Comparison of ENCODE assay signal across 33 cellular contexts in genomic region chr4:18559492-18559891, GRCh38.
"Had no signal": no experiment of that assay in that cellular context is flagged by ENCODE, and none has a peak within 500 bp of the region (broad histone marks: within the 10 kb centered on the region; RNA-seq: fewer than 3 reads in every experiment).

No MANE protein-coding gene starts in this region.

- FAIRE-seq: astrocyte, bronchial epithelial cell had no signal

- H3K36me3 ChIP-seq: adrenal gland, ascending aorta, brain microvascular endothelial cell, breast epithelium, cardiac muscle cell had no signal

- H3K4me3 ChIP-seq: adrenal gland, ascending aorta, body of pancreas, breast epithelium, cardiac muscle cell had no signal

- H3K9me3 ChIP-seq: adrenal gland, ascending aorta had no signal

- H3K4me1 ChIP-seq: adrenal gland, ascending aorta, body of pancreas, breast epithelium had no signal

- H3K27ac ChIP-seq: adrenal gland, ascending aorta, body of pancreas, brain microvascular endothelial cell, breast epithelium, cardiac muscle cell had no signal

- ATAC-seq: activated naive CD4-positive, alpha-beta T cell treated with anti-CD3 and anti-CD28 coated beads, Interleukin-2, amount 50 U/mL, for 72 hours; activated naive CD8-positive, alpha-beta T cell treated with anti-CD3 and anti-CD28 coated beads, Interleukin-2, amount 50 U/mL, for 24 hours; activated T-cell treated with anti-CD3 and anti-CD28 coated beads, Interleukin-2, amount 50 U/mL, for 4 hours; activated T-cell treated with anti-CD3 and anti-CD28 coated beads, Interleukin-2, amount 50 U/mL, for 72 hours; activated T-helper 17 cell treated with anti-CD3 and anti-CD28 coated beads, Interleukin-2, amount 50 U/mL, for 72 hours; body of pancreas had no signal

- H3K27me3 ChIP-seq: adrenal gland, ascending aorta, body of pancreas, brain microvascular endothelial cell, breast epithelium, cardiac muscle cell had no signal

- DNase-seq: activated effector memory CD4-positive, alpha-beta T cell treated with anti-CD3 and anti-CD28 coated beads, Interleukin-2, amount 50 U/mL, for 16 hours; activated effector memory CD4-positive, alpha-beta T cell treated with Interleukin-2 at 50 U/mL for 16 hours; activated gamma-delta T cell; activated gamma-delta T cell treated with Interleukin-2 at 50 U/mL for 16 hours; activated naive CD4-positive, alpha-beta T cell; activated naive CD4-positive, alpha-beta T cell treated with anti-CD3 and anti-CD28 coated beads for 36 hours; activated naive CD4-positive, alpha-beta T cell treated with anti-CD3 and anti-CD28 coated beads, Interleukin-2, amount 10 ng/mL, durations not matched to agents 7 days and 5 days; activated naive CD4-positive, alpha-beta T cell treated with anti-CD3 and anti-CD28 coated beads, Interleukin-2, amount 50 U/mL, for 16 hours; activated naive CD4-positive, alpha-beta T cell treated with Interleukin-2 at 50 U/mL for 16 hours; activated naive CD8-positive, alpha-beta T cell treated with anti-CD3 and anti-CD28 coated beads for 36 hours; activated naive CD8-positive, alpha-beta T cell treated with anti-CD3 and anti-CD28 coated beads, Interleukin-2, amount 10 ng/mL, durations not matched to agents 7 days and 5 days; activated naive CD8-positive, alpha-beta T cell treated with anti-CD3 and anti-CD28 coated beads, Interleukin-2, amount 50 U/mL, for 24 hours; activated T-cell treated with anti-CD3 and anti-CD28 coated beads, Interleukin-2, amount 50 U/mL, for 24 hours; activated T-cell treated with anti-CD3 and anti-CD28 coated beads, Interleukin-2, amount 50 U/mL, for 4 hours; activated T-cell treated with anti-CD3 and anti-CD28 coated beads, Interleukin-2, amount 50 U/mL, for 48 hours; activated T-cell treated with anti-CD3 and anti-CD28 coated beads, Interleukin-2, amount 50 U/mL, for 72 hours; adrenal gland; amniotic stem cell; amygdala; anterior cingulate cortex; aorta; body of pancreas; brain microvascular endothelial cell; caudate nucleus; central memory CD4-positive, alpha-beta T cell; cerebellar nuclear complex had no signal
